36 cellular contexts compared by ENCODE assay signal in genomic region chr21:19120591-19120990, GRCh38.
"Had no signal": no experiment of that assay in that cellular context is flagged by ENCODE, and none has a peak within 500 bp of the region (broad histone marks: within the 10 kb centered on the region; RNA-seq: fewer than 3 reads in every experiment).

No MANE protein-coding gene starts in this region.

- H3K27me3 ChIP-seq: adrenal gland, body of pancreas, esophagus squamous epithelium, pancreas, sigmoid colon had no signal

- H3K27ac Mint-ChIP-seq: activated CD4-positive, alpha-beta memory T cell treated with anti-CD3 and anti-CD28 coated beads for 36 hours; activated CD4-positive, alpha-beta T cell treated with anti-CD3 and anti-CD28 coated beads, Interleukin-2, amount 10 ng/mL, durations not matched to agents 24 days and 14 days; activated naive CD4-positive, alpha-beta T cell treated with anti-CD3 and anti-CD28 coated beads for 36 hours; activated naive CD8-positive, alpha-beta T cell treated with anti-CD3 and anti-CD28 coated beads for 36 hours; activated T-helper 1 cell treated with anti-CD3 and anti-CD28 coated beads, Interleukin-12 subunit alpha, Interleukin-12 subunit beta, Interleukin-2, Interleukin-4 antibody, amounts not matched to agents 30 ng/mL and 10 ng/mL and 1 ng/mL, durations not matched to agents 14 hours and 24 hours and 36 hours; naive B cell; nephron progenitor cell; stimulated activated effector memory CD8-positive, alpha-beta T cell treated with anti-CD3 and anti-CD28 coated beads, Interleukin-12 subunit alpha, Interleukin-12 subunit beta, amount 100 ng/mL, for 72 hours; stimulated activated naive CD8-positive, alpha-beta T cell treated with anti-CD3 and anti-CD28 coated beads, Interleukin-15, Interleukin-2, amounts not matched to agents 100 ng/mL and 50 ng/mL, for 24 hours; T-helper 2 cell treated with Interferon-gamma antibody and Interleukin-4, amounts not matched to agents 5 μg/mL and 100 μg/mL, for 36 hours had no signal

- H3K27me3 Mint-ChIP-seq: activated CD4-positive, alpha-beta memory T cell treated with anti-CD3 and anti-CD28 coated beads for 36 hours; activated CD4-positive, alpha-beta T cell treated with anti-CD3 and anti-CD28 coated beads, Interleukin-2, amount 10 ng/mL, durations not matched to agents 24 days and 14 days; activated naive CD8-positive, alpha-beta T cell treated with anti-CD3 and anti-CD28 coated beads for 36 hours; naive B cell; stimulated activated naive CD8-positive, alpha-beta T cell treated with anti-CD3 and anti-CD28 coated beads, Interleukin-15, Interleukin-2, amounts not matched to agents 100 ng/mL and 50 ng/mL, for 24 hours had no signal

- H3K4me1 Mint-ChIP-seq: activated CD4-positive, alpha-beta T cell treated with anti-CD3 and anti-CD28 coated beads, Interleukin-2, amount 10 ng/mL, durations not matched to agents 24 days and 14 days; activated naive CD8-positive, alpha-beta T cell treated with anti-CD3 and anti-CD28 coated beads for 36 hours; naive B cell; nephron progenitor cell; stimulated activated effector memory CD8-positive, alpha-beta T cell treated with anti-CD3 and anti-CD28 coated beads, Interleukin-12 subunit alpha, Interleukin-12 subunit beta, amount 100 ng/mL, for 72 hours had no signal

- H3K36me3 ChIP-seq: adrenal gland, esophagus squamous epithelium, left ventricle myocardium inferior, pancreas, prostate gland, sigmoid colon, thoracic aorta, WERI-Rb-1 had no signal

- DNase-seq: activated CD4-positive, alpha-beta memory T cell treated with anti-CD3 and anti-CD28 coated beads for 36 hours; activated CD4-positive, alpha-beta T cell treated with anti-CD3 and anti-CD28 coated beads, Interleukin-2, amount 10 ng/mL, durations not matched to agents 24 days and 14 days; activated CD4-positive, CD25-positive, alpha-beta regulatory T cell treated with anti-CD3 and anti-CD28 coated beads, Interleukin-2, amount 50 U/mL, for 72 hours; activated CD8-positive, alpha-beta memory T cell treated with anti-CD3 and anti-CD28 coated beads, Interleukin-2, amount 50 U/mL, for 4 hours; activated effector memory CD4-positive, alpha-beta T cell treated with anti-CD3 and anti-CD28 coated beads, Interleukin-2, amount 50 U/mL, for 16 hours; activated naive CD4-positive, alpha-beta T cell treated with anti-CD3 and anti-CD28 coated beads for 36 hours; activated naive CD8-positive, alpha-beta T cell treated with anti-CD3 and anti-CD28 coated beads for 36 hours; activated T-cell treated with anti-CD3 and anti-CD28 coated beads, Interleukin-2, amount 50 U/mL, for 1 hour; adrenal gland; aorta; body of pancreas; dermis blood vessel endothelial cell; effector CD4-positive, alpha-beta T cell; esophagus squamous epithelium; foreskin melanocyte; glutamatergic neuron; islet precursor cell; left ventricle myocardium inferior; naive B cell; nephron progenitor cell; nucleus accumbens; pancreas; retina; sigmoid colon; small intestine; stimulated activated CD4-positive, alpha-beta T cell treated with anti-CD3 and anti-CD28 coated beads, Interleukin-4, amount 100 ng/mL, for 24 hours; T-helper 1 cell; trophoblast cell; WERI-Rb-1 had no signal

- H3K4me3 ChIP-seq: adrenal gland, body of pancreas, esophagus squamous epithelium, left ventricle myocardium inferior, pancreas, prostate gland, sigmoid colon, thoracic aorta had no signal

- H3K9me3 Mint-ChIP-seq: nephron progenitor cell had no signal

- H3K9me3 ChIP-seq: adrenal gland, body of pancreas, esophagus squamous epithelium, pancreas, prostate gland, sigmoid colon, thoracic aorta had no signal

- H3K36me3 Mint-ChIP-seq: activated CD4-positive, alpha-beta memory T cell treated with anti-CD3 and anti-CD28 coated beads for 36 hours; activated naive CD8-positive, alpha-beta T cell treated with anti-CD3 and anti-CD28 coated beads for 36 hours; naive B cell; stimulated activated effector memory CD8-positive, alpha-beta T cell treated with anti-CD3 and anti-CD28 coated beads, Interleukin-12 subunit alpha, Interleukin-12 subunit beta, amount 100 ng/mL, for 72 hours had no signal

- H3K27ac ChIP-seq: adrenal gland, body of pancreas, epithelial cell of prostate, esophagus squamous epithelium, left ventricle myocardium inferior, pancreas, prostate gland, sigmoid colon, thoracic aorta, WERI-Rb-1 had no signal

- ATAC-seq: body of pancreas; pancreas; stimulated activated effector memory CD8-positive, alpha-beta T cell treated with anti-CD3 and anti-CD28 coated beads, Interleukin-12 subunit alpha, Interleukin-12 subunit beta, amount 100 ng/mL, for 72 hours had no signal

- H3K4me1 ChIP-seq: body of pancreas, esophagus squamous epithelium, left ventricle myocardium inferior, pancreas, prostate gland, sigmoid colon had no signal

- H3K4me3 Mint-ChIP-seq: activated CD4-positive, alpha-beta memory T cell treated with anti-CD3 and anti-CD28 coated beads for 36 hours; activated CD4-positive, alpha-beta T cell treated with anti-CD3 and anti-CD28 coated beads, Interleukin-2, amount 10 ng/mL, durations not matched to agents 24 days and 14 days; activated naive CD4-positive, alpha-beta T cell treated with anti-CD3 and anti-CD28 coated beads for 36 hours; activated naive CD8-positive, alpha-beta T cell treated with anti-CD3 and anti-CD28 coated beads for 36 hours; activated T-helper 1 cell treated with anti-CD3 and anti-CD28 coated beads, Interleukin-12 subunit alpha, Interleukin-12 subunit beta, Interleukin-2, Interleukin-4 antibody, amounts not matched to agents 30 ng/mL and 10 ng/mL and 1 ng/mL, durations not matched to agents 14 hours and 24 hours and 36 hours; naive B cell; nephron progenitor cell; stimulated activated effector memory CD8-positive, alpha-beta T cell treated with anti-CD3 and anti-CD28 coated beads, Interleukin-12 subunit alpha, Interleukin-12 subunit beta, amount 100 ng/mL, for 72 hours; stimulated activated naive CD8-positive, alpha-beta T cell treated with anti-CD3 and anti-CD28 coated beads, Interleukin-15, Interleukin-2, amounts not matched to agents 100 ng/mL and 50 ng/mL, for 24 hours; T-helper 2 cell treated with Interferon-gamma antibody and Interleukin-4, amounts not matched to agents 5 μg/mL and 100 μg/mL, for 36 hours had no signal
